In genomic region chr16:71479420-71479819, GRCh38 we compare ENCODE assay signal across 1 cellular context.
TF ChIP-seq lines count a peak whose summit lies in the region.

No MANE protein-coding gene starts in this region.

TF ChIP-seq in endothelial cell of umbilical vein, 7 proteins besides CTCF, POLR2A, EP300 and RAD21 (continued from another document):
- no peak for TF ChIP-seq EZH2 (IDR thresholded peaks at IDR 0.05; ENCODE audit: borderline replicate concordance, low read depth, low read length, severe bottlenecking)
- no peak for TF ChIP-seq GATA2 (IDR thresholded peaks at IDR 0.05; ENCODE audit: insufficient read depth, insufficient read length, low read depth, low read length)
- TF ChIP-seq FOS (IDR thresholded peaks at IDR 0.05; ENCODE audit: borderline replicate concordance, insufficient read depth, low read length) = no peak
